ENCODE assay signal across 18 cellular contexts in genomic region chr18:52439457-52439856, GRCh38.
DNase-seq lines count a peak whose midpoint lies in the region; ATAC-seq and TF ChIP-seq lines count a peak whose summit lies in the region.
"Had no signal": no experiment of that assay in that cellular context is flagged by ENCODE, and none has a peak within 500 bp of the region (broad histone marks: within the 10 kb centered on the region; RNA-seq: fewer than 3 reads in every experiment).

No MANE protein-coding gene starts in this region.

- H3K27me3 Mint-ChIP-seq in progenitor cell of endocrine pancreas = peaks cover 19% of the 10 kb centered on the region
- H3K27me3 Mint-ChIP-seq: CD4-positive, alpha-beta memory T cell had no signal

- no peak for TF ChIP-seq CTCF in progenitor cell of endocrine pancreas (IDR thresholded peaks at IDR 0.05; ENCODE audit: unreplicated experiment)
- TF ChIP-seq CTCF in psoas muscle (IDR thresholded peaks at IDR 0.05) = no peak

- H3K4me1 ChIP-seq in psoas muscle = no peaks in the 10 kb centered on the region

- no peaks in the 10 kb centered on the region for H3K36me3 ChIP-seq in psoas muscle (ENCODE audit: insufficient read depth in 1 of 2, low read depth in 1 of 2)

- no peak for ATAC-seq in psoas muscle
- ATAC-seq: GM23338, HepG2 had no signal

- no peaks in the 10 kb centered on the region for H3K9me3 Mint-ChIP-seq in progenitor cell of endocrine pancreas (ENCODE audit: low read depth)
- H3K9me3 Mint-ChIP-seq: GM23338 had no signal

- H3K4me3 ChIP-seq in psoas muscle = no peak overlapping the region
- H3K4me3 ChIP-seq: GM23338 had no signal

- H3K27ac ChIP-seq in psoas muscle = no peak overlapping the region
- H3K27ac ChIP-seq: C4-2B had no signal

- H3K4me3 Mint-ChIP-seq in progenitor cell of endocrine pancreas (ENCODE audit: low read depth) = peak overlapping the region; percentile 13
- H3K4me3 Mint-ChIP-seq: CD4-positive, alpha-beta memory T cell; GM23338; HFFc6 had no signal

- peak; percentile 21 for DNase-seq in DMS153 treated with DMSO at 0.1 percent for 48 hours (lab: John Stamatoyannopoulos, UW; ENCODE audit: unreplicated experiment)
- DNase-seq in HuH-7 (ENCODE audit: low spot score) = peak; percentile 18
- DNase-seq in NCI-H69 (lab: John Stamatoyannopoulos, UW) = peak; percentile 70
- no peak for DNase-seq in progenitor cell of endocrine pancreas (ENCODE audit: low spot score, unreplicated experiment)
- no peak for DNase-seq in psoas muscle
- DNase-seq in T-helper 9 cell = no peak
- no peak for DNase-seq in midbrain (lab: John Stamatoyannopoulos, UW)
- no peak for DNase-seq in globus pallidus (ENCODE audit: low spot score)
- DNase-seq: AML-193; CD4-positive, alpha-beta memory T cell; DMS79; GDM1; HCEC 1CT; HFFc6; KG1 had no signal

- peak overlapping the region; percentile 56 for H3K27ac Mint-ChIP-seq in progenitor cell of endocrine pancreas
- H3K27ac Mint-ChIP-seq: CD4-positive, alpha-beta memory T cell; GM23338; HFFc6 had no signal

- WGBS in psoas muscle, 3 donors = 79 to 84% (median 82%) methylated on average over 4 of the region's 4 CpGs

- no peaks in the 10 kb centered on the region for H3K9me3 ChIP-seq in psoas muscle

- peaks cover 3% of the 10 kb centered on the region for H3K36me3 Mint-ChIP-seq in progenitor cell of endocrine pancreas (ENCODE audit: insufficient read depth)
- H3K36me3 Mint-ChIP-seq: CD4-positive, alpha-beta memory T cell had no signal

- H3K4me1 Mint-ChIP-seq in progenitor cell of endocrine pancreas (ENCODE audit: low read depth) = peaks cover 77% of the 10 kb centered on the region
- H3K4me1 Mint-ChIP-seq: CD4-positive, alpha-beta memory T cell had no signal

- intact Hi-C loops in psoas muscle (cut with DNase I) = no loop called here

- H3K27me3 ChIP-seq in psoas muscle (ENCODE audit: insufficient read depth in 3 of 3, low read length in 2 of 3) = no peaks in the 10 kb centered on the region

Comparison
In these comparisons a context has a peak if more than half of its experiments do, and no peak if none do; other contexts are left out.
1. DNase-seq: peak in DMS153 treated with DMSO at 0.1 percent for 48 hours (single experiment), HuH-7 (single experiment) and NCI-H69 (single experiment); none in progenitor cell of endocrine pancreas (single experiment), psoas muscle (0 of 2), T-helper 9 cell (single experiment), midbrain (single experiment) and globus pallidus (single experiment).